Comparison of ENCODE assay signal across 11 cellular contexts in genomic region chr6:125038925-125039324, GRCh38.
"Had no signal": no experiment of that assay in that cellular context is flagged by ENCODE, and none has a peak within 500 bp of the region (broad histone marks: within the 10 kb centered on the region; RNA-seq: fewer than 3 reads in every experiment).

No MANE protein-coding gene starts in this region.

- H3K9me3 ChIP-seq: HAP-1 had no signal

- H3K9ac ChIP-seq: GM23248 had no signal

- H3K4me2 ChIP-seq: GM23338 had no signal

- FAIRE-seq: H1, H54 had no signal

- H3K36me3 ChIP-seq: HAP-1 had no signal

- H2AFZ ChIP-seq: GM23248, GM23338 had no signal

- ATAC-seq: GM23338, HCT116 had no signal

- DNase-seq: GM23248, GOT3, H7, H9, HCEC 1CT, HFFc6 had no signal

- H3K4me3 ChIP-seq: GM23248, GM23338, HAP-1 had no signal

- H3K27ac ChIP-seq: GM23248 had no signal
